27 cellular contexts compared by ENCODE assay signal in genomic region chr16:88576307-88576706, GRCh38.
"Had no signal": no experiment of that assay in that cellular context is flagged by ENCODE, and none has a peak within 500 bp of the region (broad histone marks: within the 10 kb centered on the region; RNA-seq: fewer than 3 reads in every experiment).

No MANE protein-coding gene starts in this region.

- DNase-seq: colonic mucosa; dermis blood vessel endothelial cell; effector memory CD4-positive, alpha-beta T cell; esophagus squamous epithelium; hypothalamus; mammary epithelial cell; mesendoderm; midbrain; naive thymus-derived CD4-positive, alpha-beta T cell; stimulated activated CD4-positive, alpha-beta T cell treated with anti-CD3 and anti-CD28 coated beads, Interleukin-12 subunit alpha, Interleukin-12 subunit beta, amount 100 ng/mL, for 4 hours; stimulated activated CD4-positive, alpha-beta T cell treated with anti-CD3 and anti-CD28 coated beads, Interleukin-1b, Interleukin-23, amount 100 ng/mL, for 48 hours; stimulated activated CD4-positive, alpha-beta T cell treated with anti-CD3 and anti-CD28 coated beads, Interleukin-4, amount 100 ng/mL, for 24 hours; transverse colon had no signal

- H3K9ac ChIP-seq: neural progenitor cell, parathyroid adenoma had no signal

- H3K27ac Mint-ChIP-seq: nephron; neural progenitor cell; stimulated activated memory B cell treated with anti-CD40 and anti-IgM and Interleukin-4, amounts not matched to agents 10 μg/mL and 1 μg/mL and 100 μg/mL, for 72 hours; stimulated activated naive CD8-positive, alpha-beta T cell treated with anti-CD3 and anti-CD28 coated beads, Interleukin-15, Interleukin-2, amounts not matched to agents 100 ng/mL and 50 ng/mL, for 24 hours had no signal

- H3K9me3 ChIP-seq: colonic mucosa, esophagus squamous epithelium, prostate gland, right atrium auricular region, thoracic aorta, transverse colon, vagina had no signal

- H3K27me3 Mint-ChIP-seq: naive thymus-derived CD4-positive, alpha-beta T cell; stimulated activated memory B cell treated with anti-CD40 and anti-IgM and Interleukin-4, amounts not matched to agents 10 μg/mL and 1 μg/mL and 100 μg/mL, for 72 hours; stimulated activated naive CD8-positive, alpha-beta T cell treated with anti-CD3 and anti-CD28 coated beads, Interleukin-15, Interleukin-2, amounts not matched to agents 100 ng/mL and 50 ng/mL, for 24 hours had no signal

- H3K36me3 ChIP-seq: neural progenitor cell had no signal

- H3K9me3 Mint-ChIP-seq: nephron; neural progenitor cell; stimulated activated memory B cell treated with anti-CD40 and anti-IgM and Interleukin-4, amounts not matched to agents 10 μg/mL and 1 μg/mL and 100 μg/mL, for 72 hours; stimulated activated naive CD8-positive, alpha-beta T cell treated with anti-CD3 and anti-CD28 coated beads, Interleukin-15, Interleukin-2, amounts not matched to agents 100 ng/mL and 50 ng/mL, for 24 hours had no signal

- H3K27me3 ChIP-seq: colonic mucosa, esophagus squamous epithelium, neural progenitor cell, right atrium auricular region, transverse colon, vagina had no signal

- ATAC-seq: naive thymus-derived CD4-positive, alpha-beta T cell; sciatic nerve; stimulated activated memory B cell treated with anti-CD40 and anti-IgM and Interleukin-4, amounts not matched to agents 10 μg/mL and 1 μg/mL and 100 μg/mL, for 72 hours had no signal

- FAIRE-seq: endothelial cell of umbilical vein, frontal cortex, keratinocyte had no signal

- H3K4me3 ChIP-seq: colonic mucosa, esophagus squamous epithelium, neural progenitor cell, prostate gland, right atrium auricular region, smooth muscle cell, thoracic aorta, transverse colon, vagina had no signal

- H3K4me3 Mint-ChIP-seq: nephron; neural progenitor cell; stimulated activated memory B cell treated with anti-CD40 and anti-IgM and Interleukin-4, amounts not matched to agents 10 μg/mL and 1 μg/mL and 100 μg/mL, for 72 hours; stimulated activated naive CD8-positive, alpha-beta T cell treated with anti-CD3 and anti-CD28 coated beads, Interleukin-15, Interleukin-2, amounts not matched to agents 100 ng/mL and 50 ng/mL, for 24 hours had no signal

- H3K4me2 ChIP-seq: neural progenitor cell, smooth muscle cell had no signal

- H2AFZ ChIP-seq: neural progenitor cell, parathyroid adenoma had no signal

- H3K27ac ChIP-seq: colonic mucosa, esophagus squamous epithelium, neural progenitor cell, parathyroid adenoma, prostate gland, right atrium auricular region, thoracic aorta, transverse colon, vagina had no signal
